ENCODE assay signal across 21 cellular contexts in the genomic region with DNA sequence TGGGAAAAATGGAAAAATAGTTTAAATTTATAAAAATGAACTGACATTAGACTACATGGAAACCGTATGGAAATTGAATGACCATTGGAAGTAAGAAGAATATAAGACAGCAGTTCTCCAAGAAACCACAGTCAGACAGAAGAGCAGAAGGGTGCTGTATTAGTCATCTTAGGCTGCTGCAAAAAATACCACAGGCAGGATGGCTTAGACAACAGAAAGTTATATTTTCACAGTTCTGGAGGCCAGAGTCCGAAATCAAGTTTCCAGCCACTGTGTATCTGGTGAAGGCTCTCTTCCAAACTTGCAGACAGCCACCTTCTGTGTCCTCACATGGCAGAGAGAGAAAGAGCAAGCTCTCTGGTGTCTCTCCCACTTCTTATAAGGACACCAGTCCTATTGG.
"Had no signal": no experiment of that assay in that cellular context is flagged by ENCODE, and none has a peak within 500 bp of the region (broad histone marks: within the 10 kb centered on the region; RNA-seq: fewer than 3 reads in every experiment).

No MANE protein-coding gene starts in this region.

- H3K4me3 ChIP-seq: ovary, psoas muscle, right lobe of liver had no signal

- H3K36me3 ChIP-seq: ovary, right lobe of liver had no signal

- H3K4me1 Mint-ChIP-seq: activated B cell treated with CpG ODN at 0.5 μM for 24 hours; activated naive CD8-positive, alpha-beta T cell treated with anti-CD3 and anti-CD28 coated beads for 36 hours; immature natural killer cell; naive thymus-derived CD8-positive, alpha-beta T cell; stimulated activated memory B cell treated with anti-CD40 and anti-IgM and Interleukin-4, amounts not matched to agents 10 μg/mL and 1 μg/mL and 100 μg/mL, for 72 hours; T-cell had no signal

- H3K27ac Mint-ChIP-seq: activated B cell treated with CpG ODN at 0.5 μM for 24 hours; activated CD4-positive, alpha-beta memory T cell treated with anti-CD3 and anti-CD28 coated beads for 36 hours; activated naive CD8-positive, alpha-beta T cell treated with anti-CD3 and anti-CD28 coated beads for 36 hours; activated T-helper 1 cell treated with anti-CD3 and anti-CD28 coated beads, Interleukin-12 subunit alpha, Interleukin-12 subunit beta, Interleukin-2, Interleukin-4 antibody, amounts not matched to agents 30 ng/mL and 10 ng/mL and 1 ng/mL, durations not matched to agents 14 hours and 24 hours and 36 hours; immature natural killer cell; naive thymus-derived CD8-positive, alpha-beta T cell; stimulated activated memory B cell treated with anti-CD40 and anti-IgM and Interleukin-4, amounts not matched to agents 10 μg/mL and 1 μg/mL and 100 μg/mL, for 72 hours; T-cell had no signal

- H3K9me3 ChIP-seq: ovary, psoas muscle, right lobe of liver had no signal

- DNase-seq: activated B cell treated with CpG ODN at 0.5 μM for 24 hours; activated CD4-positive, alpha-beta memory T cell treated with anti-CD3 and anti-CD28 coated beads for 36 hours; activated CD4-positive, alpha-beta T cell treated with anti-CD3 and anti-CD28 coated beads for 4 hours; activated naive CD4-positive, alpha-beta T cell; activated naive CD8-positive, alpha-beta T cell treated with anti-CD3 and anti-CD28 coated beads for 36 hours; activated T-cell treated with anti-CD3 and anti-CD28 coated beads for 4 hours; amygdala; cerebellar nuclear complex; effector CD4-positive, alpha-beta T cell; immature natural killer cell; left cardiac atrium; naive thymus-derived CD8-positive, alpha-beta T cell; ovary; psoas muscle; right lobe of liver; small intestine; stimulated activated CD4-positive, alpha-beta T cell treated with anti-CD3 and anti-CD28 coated beads, Interleukin-4, amount 100 ng/mL, for 1 hour; T-cell had no signal

- H3K27me3 Mint-ChIP-seq: activated B cell treated with CpG ODN at 0.5 μM for 24 hours; activated CD4-positive, alpha-beta memory T cell treated with anti-CD3 and anti-CD28 coated beads for 36 hours; stimulated activated memory B cell treated with anti-CD40 and anti-IgM and Interleukin-4, amounts not matched to agents 10 μg/mL and 1 μg/mL and 100 μg/mL, for 72 hours; T-cell had no signal

- H3K36me3 Mint-ChIP-seq: activated CD4-positive, alpha-beta memory T cell treated with anti-CD3 and anti-CD28 coated beads for 36 hours; activated naive CD8-positive, alpha-beta T cell treated with anti-CD3 and anti-CD28 coated beads for 36 hours; naive thymus-derived CD8-positive, alpha-beta T cell; stimulated activated memory B cell treated with anti-CD40 and anti-IgM and Interleukin-4, amounts not matched to agents 10 μg/mL and 1 μg/mL and 100 μg/mL, for 72 hours; T-cell had no signal

- H3K4me3 Mint-ChIP-seq: activated B cell treated with CpG ODN at 0.5 μM for 24 hours; activated CD4-positive, alpha-beta memory T cell treated with anti-CD3 and anti-CD28 coated beads for 36 hours; activated naive CD8-positive, alpha-beta T cell treated with anti-CD3 and anti-CD28 coated beads for 36 hours; activated T-helper 1 cell treated with anti-CD3 and anti-CD28 coated beads, Interleukin-12 subunit alpha, Interleukin-12 subunit beta, Interleukin-2, Interleukin-4 antibody, amounts not matched to agents 30 ng/mL and 10 ng/mL and 1 ng/mL, durations not matched to agents 14 hours and 24 hours and 36 hours; immature natural killer cell; naive thymus-derived CD8-positive, alpha-beta T cell; stimulated activated memory B cell treated with anti-CD40 and anti-IgM and Interleukin-4, amounts not matched to agents 10 μg/mL and 1 μg/mL and 100 μg/mL, for 72 hours; T-cell had no signal

- H3K27me3 ChIP-seq: ovary, right lobe of liver had no signal

- FAIRE-seq: bronchial epithelial cell, small intestine had no signal

- H3K9me3 Mint-ChIP-seq: activated naive CD8-positive, alpha-beta T cell treated with anti-CD3 and anti-CD28 coated beads for 36 hours; stimulated activated memory B cell treated with anti-CD40 and anti-IgM and Interleukin-4, amounts not matched to agents 10 μg/mL and 1 μg/mL and 100 μg/mL, for 72 hours had no signal

- H3K4me1 ChIP-seq: psoas muscle, right lobe of liver had no signal

- H3K27ac ChIP-seq: ovary, psoas muscle, right lobe of liver had no signal
